In the genomic region with DNA sequence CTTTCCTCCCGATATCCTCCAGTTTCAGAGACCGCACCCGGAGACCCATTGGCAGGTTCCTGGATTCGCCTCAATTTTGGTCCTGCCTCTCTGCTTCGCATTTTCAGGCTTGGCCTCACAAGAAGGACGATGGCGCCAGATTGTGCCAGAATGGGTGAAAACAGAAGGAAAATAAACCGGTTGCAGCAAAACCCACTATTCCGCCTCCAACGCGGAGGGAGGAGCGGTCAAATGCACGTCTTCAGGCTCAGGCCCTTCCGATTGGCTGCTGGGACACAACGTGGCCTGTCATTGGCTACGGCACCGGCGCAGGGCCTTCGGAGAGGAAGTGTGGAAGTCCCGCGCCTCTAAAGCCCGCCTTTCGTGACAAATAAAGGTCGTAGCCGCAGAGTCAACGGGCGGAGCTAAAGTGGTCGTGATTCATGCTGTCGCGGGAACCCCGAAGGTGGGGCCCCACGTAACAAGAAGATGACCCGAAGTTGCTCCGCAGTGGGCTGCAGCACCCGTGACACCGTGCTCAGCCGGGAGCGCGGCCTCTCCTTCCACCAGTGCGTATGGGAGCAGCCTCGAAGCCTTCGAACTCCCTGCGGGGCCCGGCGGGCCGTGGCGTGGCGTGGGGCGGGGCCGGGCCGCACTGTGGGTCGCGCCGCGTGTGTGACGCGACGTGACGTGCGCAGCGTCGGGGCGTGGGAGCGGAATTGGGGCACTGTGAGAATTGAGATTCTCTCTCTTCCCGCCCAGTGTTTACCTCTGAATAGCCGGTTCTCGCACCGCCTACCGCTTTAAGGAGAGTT, we compare ENCODE assay signal across 1 cellular context.
TF ChIP-seq lines count a peak whose summit lies in the region.

A gene with protein sequence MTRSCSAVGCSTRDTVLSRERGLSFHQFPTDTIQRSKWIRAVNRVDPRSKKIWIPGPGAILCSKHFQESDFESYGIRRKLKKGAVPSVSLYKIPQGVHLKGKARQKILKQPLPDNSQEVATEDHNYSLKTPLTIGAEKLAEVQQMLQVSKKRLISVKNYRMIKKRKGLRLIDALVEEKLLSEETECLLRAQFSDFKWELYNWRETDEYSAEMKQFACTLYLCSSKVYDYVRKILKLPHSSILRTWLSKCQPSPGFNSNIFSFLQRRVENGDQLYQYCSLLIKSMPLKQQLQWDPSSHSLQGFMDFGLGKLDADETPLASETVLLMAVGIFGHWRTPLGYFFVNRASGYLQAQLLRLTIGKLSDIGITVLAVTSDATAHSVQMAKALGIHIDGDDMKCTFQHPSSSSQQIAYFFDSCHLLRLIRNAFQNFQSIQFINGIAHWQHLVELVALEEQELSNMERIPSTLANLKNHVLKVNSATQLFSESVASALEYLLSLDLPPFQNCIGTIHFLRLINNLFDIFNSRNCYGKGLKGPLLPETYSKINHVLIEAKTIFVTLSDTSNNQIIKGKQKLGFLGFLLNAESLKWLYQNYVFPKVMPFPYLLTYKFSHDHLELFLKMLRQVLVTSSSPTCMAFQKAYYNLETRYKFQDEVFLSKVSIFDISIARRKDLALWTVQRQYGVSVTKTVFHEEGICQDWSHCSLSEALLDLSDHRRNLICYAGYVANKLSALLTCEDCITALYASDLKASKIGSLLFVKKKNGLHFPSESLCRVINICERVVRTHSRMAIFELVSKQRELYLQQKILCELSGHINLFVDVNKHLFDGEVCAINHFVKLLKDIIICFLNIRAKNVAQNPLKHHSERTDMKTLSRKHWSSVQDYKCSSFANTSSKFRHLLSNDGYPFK (plus strand): TSS at position 401 of the 794 bp plus-strand sequence. CDS start 68 bp downstream, at position 469.

TF ChIP-seq in HepG2, 621 proteins besides CTCF, POLR2A, EP300 and RAD21 (continues in another document):
- no peak; the same call in 1 of the 2 replicates for TF ChIP-seq SMAD3 (CRISPR knock-in tag; IDR thresholded peaks at IDR 0.05)
- no peak for TF ChIP-seq SOX6 (IDR thresholded peaks at IDR 0.05)
- peak; percentile 36 for TF ChIP-seq SOX6 (CRISPR knock-in tag; IDR thresholded peaks at IDR 0.05)
- TF ChIP-seq ZXDC (CRISPR knock-in tag; IDR thresholded peaks at IDR 0.05) = peak; percentile 82; the same call in 1 of the 2 replicates
- TF ChIP-seq ZNF143 (CRISPR knock-in tag; IDR thresholded peaks at IDR 0.05) = peak; percentile 58; the same call in 1 of the 2 replicates
- TF ChIP-seq ATF7-NPFF (CRISPR knock-in tag; IDR thresholded peaks at IDR 0.05; ENCODE audit: low read depth) = peak; percentile 19
- TF ChIP-seq, protein P1, sequence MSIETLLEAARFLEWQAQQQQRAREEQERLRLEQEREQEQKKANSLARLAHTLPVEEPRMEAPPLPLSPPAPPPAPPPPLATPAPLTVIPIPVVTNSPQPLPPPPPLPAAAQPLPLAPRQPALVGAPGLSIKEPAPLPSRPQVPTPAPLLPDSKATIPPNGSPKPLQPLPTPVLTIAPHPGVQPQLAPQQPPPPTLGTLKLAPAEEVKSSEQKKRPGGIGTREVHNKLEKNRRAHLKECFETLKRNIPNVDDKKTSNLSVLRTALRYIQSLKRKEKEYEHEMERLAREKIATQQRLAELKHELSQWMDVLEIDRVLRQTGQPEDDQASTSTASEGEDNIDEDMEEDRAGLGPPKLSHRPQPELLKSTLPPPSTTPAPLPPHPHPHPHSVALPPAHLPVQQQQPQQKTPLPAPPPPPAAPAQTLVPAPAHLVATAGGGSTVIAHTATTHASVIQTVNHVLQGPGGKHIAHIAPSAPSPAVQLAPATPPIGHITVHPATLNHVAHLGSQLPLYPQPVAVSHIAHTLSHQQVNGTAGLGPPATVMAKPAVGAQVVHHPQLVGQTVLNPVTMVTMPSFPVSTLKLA (IDR thresholded peaks at IDR 0.05) = peak; percentile 7; the same call in 1 of the 2 replicates
- TF ChIP-seq ZNF570 (CRISPR knock-in tag; IDR thresholded peaks at IDR 0.05; ENCODE audit: borderline replicate concordance) = no peak
- no peak for TF ChIP-seq PREB (CRISPR knock-in tag; IDR thresholded peaks at IDR 0.05)
- peak; percentile 88 for TF ChIP-seq SRY (CRISPR knock-in tag; IDR thresholded peaks at IDR 0.05)
- TF ChIP-seq GTF2F1 (IDR thresholded peaks at IDR 0.05; ENCODE audit: low read length) = 0 out of 2 replicates have a peak, but pooled peaks have one; percentile 6
- TF ChIP-seq ZNF879 (CRISPR knock-in tag; IDR thresholded peaks at IDR 0.05) = no peak
- no peak for TF ChIP-seq ZBTB44 (CRISPR knock-in tag; IDR thresholded peaks at IDR 0.05)
- TF ChIP-seq ZNF577 (CRISPR knock-in tag; IDR thresholded peaks at IDR 0.05; ENCODE audit: borderline replicate concordance, low read depth) = no peak
- TF ChIP-seq PRDM15 (CRISPR knock-in tag; IDR thresholded peaks at IDR 0.05) = no peak
- TF ChIP-seq PITX1 (CRISPR knock-in tag; IDR thresholded peaks at IDR 0.05) = no peak
- TF ChIP-seq POLR2AphosphoS5 (IDR thresholded peaks at IDR 0.05; ENCODE audit: low read depth, low read length) = peak; percentile 91
- no peak for TF ChIP-seq HNF4G (IDR thresholded peaks at IDR 0.05; ENCODE audit: borderline replicate concordance, low read depth, low read length)
- TF ChIP-seq HNF4G (CRISPR knock-in tag; IDR thresholded peaks at IDR 0.05; ENCODE audit: borderline replicate concordance, low read depth) = no peak
- peak; percentile 92; the same call in 1 of the 2 replicates for TF ChIP-seq SAFB2 (CRISPR knock-in tag; IDR thresholded peaks at IDR 0.05; ENCODE audit: borderline replicate concordance, low read depth)
- TF ChIP-seq ZSCAN22 (CRISPR knock-in tag; IDR thresholded peaks at IDR 0.05) = no peak
- TF ChIP-seq MXI1 (IDR thresholded peaks at IDR 0.05; ENCODE audit: borderline replicate concordance, low read depth, low read length) = peak; percentile 69; the same call in 1 of the 3 replicates
- TF ChIP-seq, protein P2, sequence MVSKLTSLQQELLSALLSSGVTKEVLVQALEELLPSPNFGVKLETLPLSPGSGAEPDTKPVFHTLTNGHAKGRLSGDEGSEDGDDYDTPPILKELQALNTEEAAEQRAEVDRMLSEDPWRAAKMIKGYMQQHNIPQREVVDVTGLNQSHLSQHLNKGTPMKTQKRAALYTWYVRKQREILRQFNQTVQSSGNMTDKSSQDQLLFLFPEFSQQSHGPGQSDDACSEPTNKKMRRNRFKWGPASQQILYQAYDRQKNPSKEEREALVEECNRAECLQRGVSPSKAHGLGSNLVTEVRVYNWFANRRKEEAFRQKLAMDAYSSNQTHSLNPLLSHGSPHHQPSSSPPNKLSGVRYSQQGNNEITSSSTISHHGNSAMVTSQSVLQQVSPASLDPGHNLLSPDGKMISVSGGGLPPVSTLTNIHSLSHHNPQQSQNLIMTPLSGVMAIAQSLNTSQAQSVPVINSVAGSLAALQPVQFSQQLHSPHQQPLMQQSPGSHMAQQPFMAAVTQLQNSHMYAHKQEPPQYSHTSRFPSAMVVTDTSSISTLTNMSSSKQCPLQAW (CRISPR knock-in tag; IDR thresholded peaks at IDR 0.05) = peak; percentile 55; the same call in 1 of the 2 replicates
- TF ChIP-seq ZNF781 (CRISPR knock-in tag; IDR thresholded peaks at IDR 0.05; ENCODE audit: borderline replicate concordance, not compliant biosample characterization) = no peak
- no peak for TF ChIP-seq SNRNP70 (IDR thresholded peaks at IDR 0.05; ENCODE audit: low read depth, low read length)
- peak; percentile 98 for TF ChIP-seq NAIF1 (CRISPR knock-in tag; IDR thresholded peaks at IDR 0.05; ENCODE audit: borderline replicate concordance)
- 0 out of 2 replicates have a peak, but pooled peaks have one; percentile 31 for TF ChIP-seq ETV5 (CRISPR knock-in tag; IDR thresholded peaks at IDR 0.05; ENCODE audit: borderline replicate concordance)
- no peak for TF ChIP-seq CBX5 (CRISPR knock-in tag; IDR thresholded peaks at IDR 0.05; ENCODE audit: borderline replicate concordance)
- TF ChIP-seq U2AF1 (optimal IDR thresholded peaks at IDR 0.05; ENCODE audit: low read depth, low read length) = no peak
- no peak for TF ChIP-seq HNF1A (IDR thresholded peaks at IDR 0.05; ENCODE audit: low read depth)
- TF ChIP-seq HNF1A (CRISPR knock-in tag; IDR thresholded peaks at IDR 0.05; ENCODE audit: borderline replicate concordance) = peak; percentile 47; the same call in 1 of the 2 replicates
- TF ChIP-seq CENPT (CRISPR knock-in tag; IDR thresholded peaks at IDR 0.05; ENCODE audit: low read depth) = 0 out of 2 replicates have a peak, but pooled peaks have one; percentile 79
- TF ChIP-seq SOX13 (IDR thresholded peaks at IDR 0.05) = no peak
- TF ChIP-seq SOX13 (CRISPR knock-in tag; conservative IDR thresholded peaks at IDR 0.05 in 1 of 2, IDR thresholded peaks at IDR 0.05 in 1 of 2) = peak in 1 of 2 experiments; percentile 14; a peak in 2 of 4 replicates
